In genomic region chr10:12631787-12632562, GRCh38 we compare ENCODE assay signal across 1 cellular context.
A peak's percentile ranks its signal among the peaks of the same experiment; 100 is the strongest.
TF ChIP-seq lines count a peak whose summit lies in the region.

No MANE protein-coding gene starts in this region.

TF ChIP-seq in HepG2, 621 proteins besides CTCF, POLR2A, EP300 and RAD21 (continued from another document and continues in another):
- TF ChIP-seq ARID5B (CRISPR knock-in tag; IDR thresholded peaks at IDR 0.05), result peak; percentile 54
- peak; percentile 41; the same call in 1 of the 2 replicates for TF ChIP-seq ZNF292 (CRISPR knock-in tag; IDR thresholded peaks at IDR 0.05; ENCODE audit: borderline replicate concordance, low read depth)
- no peak for TF ChIP-seq ZNF124 (CRISPR knock-in tag; IDR thresholded peaks at IDR 0.05)
- 0 out of 2 replicates have a peak, but pooled peaks have one; percentile 19 for TF ChIP-seq ZMYM3 (CRISPR knock-in tag; IDR thresholded peaks at IDR 0.05)
- 0 out of 2 replicates have a peak, but pooled peaks have one; percentile 8 for TF ChIP-seq PHF8 (CRISPR knock-in tag; IDR thresholded peaks at IDR 0.05)
- TF ChIP-seq TIGD3 (CRISPR knock-in tag; IDR thresholded peaks at IDR 0.05; ENCODE audit: borderline replicate concordance), result no peak
- no peak for TF ChIP-seq HOXA7 (CRISPR knock-in tag; IDR thresholded peaks at IDR 0.05)
- no peak for TF ChIP-seq SCMH1 (CRISPR knock-in tag; IDR thresholded peaks at IDR 0.05; ENCODE audit: borderline replicate concordance)
- no peak for TF ChIP-seq ZNF761 (CRISPR knock-in tag; conservative IDR thresholded peaks at IDR 0.05)
- no peak for TF ChIP-seq GABPA (IDR thresholded peaks at IDR 0.05; ENCODE audit: low read depth, low read length)
- no peak for TF ChIP-seq GABPA (CRISPR knock-in tag; IDR thresholded peaks at IDR 0.05; ENCODE audit: low read depth)
- no peak for TF ChIP-seq ZBTB14 (CRISPR knock-in tag; IDR thresholded peaks at IDR 0.05)
- no peak for TF ChIP-seq CSRNP2 (CRISPR knock-in tag; conservative IDR thresholded peaks at IDR 0.05; ENCODE audit: low read depth)
- TF ChIP-seq HDAC1 (CRISPR knock-in tag; IDR thresholded peaks at IDR 0.05), result peak; percentile 75; the same call in 1 of the 2 replicates
- no peak for TF ChIP-seq POLR2AphosphoS2 (IDR thresholded peaks at IDR 0.05; ENCODE audit: low read depth, low read length)
- peak; percentile 14; the same call in 1 of the 2 replicates for TF ChIP-seq ZBTB21 (CRISPR knock-in tag; IDR thresholded peaks at IDR 0.05)
- TF ChIP-seq NR3C1 (CRISPR knock-in tag; IDR thresholded peaks at IDR 0.05), result no peak
- no peak for TF ChIP-seq PHF20 (CRISPR knock-in tag; IDR thresholded peaks at IDR 0.05)
- 0 out of 2 replicates have a peak, but pooled peaks have one; percentile 23 for TF ChIP-seq HMGXB3 (CRISPR knock-in tag; IDR thresholded peaks at IDR 0.05; ENCODE audit: borderline replicate concordance)
- TF ChIP-seq FOXJ3 (CRISPR knock-in tag; IDR thresholded peaks at IDR 0.05; ENCODE audit: borderline replicate concordance), result no peak
- peak; percentile 32; the same call in 1 of the 2 replicates for TF ChIP-seq FOXP4 (CRISPR knock-in tag; IDR thresholded peaks at IDR 0.05)
- TF ChIP-seq BCL3 (CRISPR knock-in tag; IDR thresholded peaks at IDR 0.05), result no peak
- no peak for TF ChIP-seq ZNF256 (CRISPR knock-in tag; conservative IDR thresholded peaks at IDR 0.05)
- 0 out of 2 replicates have a peak, but pooled peaks have one; percentile 52 for TF ChIP-seq KDM3A (CRISPR knock-in tag; IDR thresholded peaks at IDR 0.05; ENCODE audit: low read depth)
- TF ChIP-seq ZNF260 (CRISPR knock-in tag; IDR thresholded peaks at IDR 0.05; ENCODE audit: borderline replicate concordance, low read depth), result no peak
- TF ChIP-seq CERS6 (CRISPR knock-in tag; IDR thresholded peaks at IDR 0.05), result no peak
- no peak for TF ChIP-seq MNT (IDR thresholded peaks at IDR 0.05)
- TF ChIP-seq PHB2 (IDR thresholded peaks at IDR 0.05; ENCODE audit: partially characterized antibody), result no peak
- TF ChIP-seq ZNF569 (CRISPR knock-in tag; IDR thresholded peaks at IDR 0.05; ENCODE audit: borderline replicate concordance), result no peak
- no peak for TF ChIP-seq NCOA1 (CRISPR knock-in tag; IDR thresholded peaks at IDR 0.05)
